In the genomic region with DNA sequence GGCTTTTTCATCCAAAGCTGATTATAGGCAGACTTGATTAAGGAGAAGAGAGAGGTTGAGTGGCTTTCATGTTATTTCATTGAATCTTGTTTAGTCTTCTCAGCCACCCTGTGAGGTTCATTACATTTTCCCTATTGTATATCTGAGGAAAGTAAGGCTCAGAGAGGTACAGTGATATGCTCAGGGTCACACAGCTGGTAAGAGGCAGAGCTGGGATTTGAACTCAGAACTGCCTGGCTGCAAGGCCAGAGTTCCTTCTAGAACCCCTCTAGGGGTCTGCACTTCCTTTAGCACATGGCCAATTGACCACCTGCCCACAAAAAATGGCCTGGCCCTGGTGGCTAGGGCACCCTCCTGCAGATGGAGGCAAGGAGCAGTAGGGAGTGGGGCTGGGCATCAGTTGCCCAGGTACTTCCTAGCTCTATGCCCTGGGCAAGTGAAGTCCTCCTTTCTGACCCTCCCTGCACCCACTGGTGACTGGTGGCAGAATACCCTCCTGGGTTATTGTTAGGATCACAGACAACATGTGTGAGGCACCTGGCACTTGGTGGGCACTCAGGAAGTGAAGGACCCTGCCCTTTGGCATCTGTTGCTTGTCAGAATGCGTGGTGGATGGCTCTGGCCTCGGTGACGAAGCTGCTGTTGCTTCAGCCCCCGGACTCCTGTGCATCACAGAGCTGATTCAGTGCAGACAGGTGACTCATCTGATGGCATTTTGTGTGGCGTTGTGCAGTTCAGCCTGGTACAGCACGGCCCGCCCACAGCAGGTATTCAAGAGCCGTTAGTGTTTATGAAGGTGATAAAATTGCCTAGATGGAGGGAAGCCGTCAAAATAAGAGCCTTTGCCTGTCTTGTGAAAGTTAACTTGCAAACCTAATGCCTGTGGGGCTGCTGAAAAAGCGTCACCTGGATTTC, we compare ENCODE assay signal across 8 cellular contexts.
DNase-seq lines count a peak whose midpoint lies in the region; ATAC-seq, FAIRE-seq and TF ChIP-seq lines count a peak whose summit lies in the region.

No MANE protein-coding gene starts in this region.

- TF ChIP-seq POLR2A in endothelial cell of umbilical vein (IDR thresholded peaks at IDR 0.05; ENCODE audit: low read depth, low read length), result no peak

- no peak overlapping the region for H3K9ac ChIP-seq in endothelial cell of umbilical vein (replicated peaks; ENCODE audit: extremely low read depth, insufficient read depth, low read length)

- CTCF ChIA-PET in endothelial cell of umbilical vein (lab: Charles Lee), result interaction anchor here (1.1 to 3.5 kb wide), 8 partner anchors 13 to 217 kb away, joined by 3 to 34 read pairs (median 5); no protein-coding TSS in a partner anchor

- no peaks in the 10 kb centered on the region for H3K9me1 ChIP-seq in endothelial cell of umbilical vein (replicated peaks; ENCODE audit: control insufficient read depth, extremely low read depth, insufficient read depth, low read length)

- H3K4me3 Mint-ChIP-seq in naive thymus-derived CD8-positive, alpha-beta T cell, result no peak overlapping the region

- DNase-seq in HCEC 1CT, result peak; percentile 67
- DNase-seq in SK-MEL-5 (ENCODE audit: low read depth, low spot score), result peak; percentile 37
- peak; percentile 6 for DNase-seq in endothelial cell of umbilical vein (ENCODE audit: low read depth, low spot score)
- peak; percentile 91 for DNase-seq in small intestine
- no peak for DNase-seq in left lobe of liver (ENCODE audit: low spot score)
- no peak for DNase-seq in NCI-H82 treated with DMSO at 0.1 percent for 48 hours (lab: John Stamatoyannopoulos, UW; ENCODE audit: unreplicated experiment)
- no peak for DNase-seq in naive thymus-derived CD8-positive, alpha-beta T cell

- no peak overlapping the region for H3K4me3 ChIP-seq in endothelial cell of umbilical vein (replicated peaks in 1 of 3; ENCODE audit: insufficient read depth in 1 of 3, low read depth in 1 of 3, low read length in 3 of 3)
- H3K4me3 ChIP-seq in small intestine (ENCODE audit: low read depth in 1 of 2, low read length in 2 of 2), result no peak overlapping the region

- H3K27ac ChIP-seq in endothelial cell of umbilical vein (ENCODE audit: insufficient read depth, low read depth, low read length), result no peak overlapping the region
- H3K27ac ChIP-seq in small intestine (ENCODE audit: low read depth in 1 of 2, low read length in 1 of 2), result peak overlapping the region; percentile 1 to 79

- in situ Hi-C loops in SK-MEL-5 (cut with HindIII; ENCODE audit: low pct_unique_long_range_greater_than_20kb, low sequenced_read_pairs), result no loop called here

- H4K20me1 ChIP-seq in endothelial cell of umbilical vein (replicated peaks; ENCODE audit: control insufficient read depth, extremely low read depth, insufficient read depth, low read length), result peaks cover 2% of the 10 kb centered on the region

- BruUV-seq in endothelial cell of umbilical vein (replicated peaks; lab: Mats Ljungman, UMichigan), result no TSS peak

- no peaks in the 10 kb centered on the region for H3K79me2 ChIP-seq in endothelial cell of umbilical vein (ENCODE audit: control insufficient read depth, insufficient read depth, low read length)

- POLR2A ChIA-PET in endothelial cell of umbilical vein (lab: Charles Lee), result no interaction called here
- POLR2A ChIA-PET in naive thymus-derived CD8-positive, alpha-beta T cell (lab: Charles Lee), result interaction anchor here (1.8 kb wide), 1 partner anchor 206 kb away, joined by 7 read pairs; no protein-coding TSS in a partner anchor

- no peaks in the 10 kb centered on the region for H3K27me3 ChIP-seq in endothelial cell of umbilical vein (ENCODE audit: control insufficient read depth in 2 of 2, insufficient read depth in 2 of 2, low read length in 2 of 2)
- H3K27me3 ChIP-seq in small intestine (ENCODE audit: control insufficient read depth in 2 of 2, insufficient read depth in 2 of 2, low read length in 2 of 2), result no peaks in the 10 kb centered on the region

- no peak for TF ChIP-seq CTCF in endothelial cell of umbilical vein (IDR thresholded peaks at IDR 0.05; ENCODE audit: extremely low read depth in 1 of 2, insufficient read depth in 1 of 2, low read depth in 1 of 2, low read length in 2 of 2)

- no peak for FAIRE-seq in endothelial cell of umbilical vein (lab: Jason Lieb, UNC)
- no peak for FAIRE-seq in small intestine (lab: Jason Lieb, UNC)

- H3K9me3 Mint-ChIP-seq in naive thymus-derived CD8-positive, alpha-beta T cell, result no peaks in the 10 kb centered on the region

- no peak overlapping the region for H3K4me2 ChIP-seq in endothelial cell of umbilical vein (ENCODE audit: insufficient read depth, low read length)

- no peak overlapping the region for H2AFZ ChIP-seq in endothelial cell of umbilical vein (ENCODE audit: low read depth, low read length)

- 11 to 48% (median 26%) methylated on average over 10 of the region's 10 CpGs for WGBS in small intestine, 3 donors

- no peaks in the 10 kb centered on the region for H3K36me3 Mint-ChIP-seq in naive thymus-derived CD8-positive, alpha-beta T cell

- no peaks in the 10 kb centered on the region for H3K27me3 Mint-ChIP-seq in naive thymus-derived CD8-positive, alpha-beta T cell

- H3K9me3 ChIP-seq in endothelial cell of umbilical vein (replicated peaks; ENCODE audit: control insufficient read depth, insufficient read depth, low read length) (no peaks in the 10 kb centered on the region), small intestine (ENCODE audit: control insufficient read depth, low read depth) (no peaks in the 10 kb centered on the region)

- intact Hi-C loops in endothelial cell of umbilical vein (cut with micrococcal nuclease), result no loop called here

- peaks cover 15 to 55% (median 29%) of the 10 kb centered on the region in 4 donors for H3K4me1 Mint-ChIP-seq in naive thymus-derived CD8-positive, alpha-beta T cell

- dilution Hi-C loops in endothelial cell of umbilical vein (cut with MboI; ENCODE audit: extremely low pct_ligation_motif_present, low sequenced_read_pairs), result no loop called here

- ATAC-seq in left lobe of liver (no peak), GM19452 (IDR thresholded peaks at IDR 0.05; ENCODE audit: unreplicated experiment) (no peak)
- no peak for ATAC-seq in naive thymus-derived CD8-positive, alpha-beta T cell

- peak overlapping the region in 2 of 10 donors; percentile 25 to 51 for H3K27ac Mint-ChIP-seq in naive thymus-derived CD8-positive, alpha-beta T cell

- H3K36me3 ChIP-seq in endothelial cell of umbilical vein (ENCODE audit: control insufficient read depth in 2 of 2, extremely low read depth in 1 of 2, insufficient read depth in 2 of 2, low read length in 2 of 2), result no peaks in the 10 kb centered on the region
- H3K36me3 ChIP-seq in small intestine (ENCODE audit: control insufficient read depth in 2 of 2, insufficient read depth in 2 of 2, low read length in 2 of 2), result no peaks in the 10 kb centered on the region

- H3K4me1 ChIP-seq in endothelial cell of umbilical vein (ENCODE audit: control insufficient read depth, extremely low read depth, insufficient read depth, low read length), result peaks cover 5% of the 10 kb centered on the region
- H3K4me1 ChIP-seq in small intestine (ENCODE audit: control insufficient read depth in 2 of 2, insufficient read depth in 1 of 2, low read depth in 1 of 2, low read length in 1 of 2), result peaks cover 2 to 3% of the 10 kb centered on the region in 2 donors

TF ChIP-seq in endothelial cell of umbilical vein, 7 proteins besides CTCF, POLR2A, EP300 and RAD21:
- TF ChIP-seq JUN (IDR thresholded peaks at IDR 0.05; ENCODE audit: borderline replicate concordance, insufficient read depth, insufficient read length, low read depth), result no peak
- no peak for TF ChIP-seq FOS (IDR thresholded peaks at IDR 0.05; ENCODE audit: borderline replicate concordance, insufficient read depth, low read length)
- TF ChIP-seq EZH2 (IDR thresholded peaks at IDR 0.05; ENCODE audit: borderline replicate concordance, low read depth, low read length, severe bottlenecking), result no peak
- no peak for TF ChIP-seq MYC (IDR thresholded peaks at IDR 0.05; ENCODE audit: low read depth, low read length)
- TF ChIP-seq, protein P1, sequence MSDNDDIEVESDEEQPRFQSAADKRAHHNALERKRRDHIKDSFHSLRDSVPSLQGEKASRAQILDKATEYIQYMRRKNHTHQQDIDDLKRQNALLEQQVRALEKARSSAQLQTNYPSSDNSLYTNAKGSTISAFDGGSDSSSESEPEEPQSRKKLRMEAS (IDR thresholded peaks at IDR 0.05; ENCODE audit: insufficient read depth, insufficient read length), result no peak
- no peak for TF ChIP-seq GATA2 (IDR thresholded peaks at IDR 0.05; ENCODE audit: insufficient read depth, insufficient read length, low read depth, low read length)
- TF ChIP-seq POLR2AphosphoS5 (IDR thresholded peaks at IDR 0.05; ENCODE audit: insufficient read depth, low read depth, low read length), result no peak

Comparison
In these comparisons a context has a peak if more than half of its experiments do, and no peak if none do; other contexts are left out.
1. DNase-seq: peak in HCEC 1CT (single experiment), SK-MEL-5 (single experiment), endothelial cell of umbilical vein (single experiment) and small intestine (single experiment); none in left lobe of liver (single experiment), NCI-H82 treated with DMSO at 0.1 percent for 48 hours (single experiment) and naive thymus-derived CD8-positive, alpha-beta T cell (0 of 10).